Comparison of ENCODE assay signal across 8 cellular contexts in genomic region chr3:136862611-136862951, GRCh38. TPM values are rescaled to one million over a fixed set of nuclear protein-coding genes. Genes with fewer than 3 reads are reported as not detected.
DNase-seq lines count a peak whose midpoint lies in the region; ATAC-seq and TF ChIP-seq lines count a peak whose summit lies in the region.

No MANE protein-coding gene starts in this region.

- TF ChIP-seq CTCF in CD14-positive monocyte (IDR thresholded peaks at IDR 0.05) (no peak), glutamatergic neuron (IDR thresholded peaks at IDR 0.05; ENCODE audit: partially characterized antibody, unreplicated experiment) (no peak), parathyroid adenoma (IDR thresholded peaks at IDR 0.05) (no peak)

- H3K4me3 ChIP-seq in NT2/D1 (ENCODE audit: insufficient read length, low read depth): peak overlapping the region; percentile 97
- peak overlapping the region; percentile 73 for H3K4me3 ChIP-seq in parathyroid adenoma (ENCODE audit: low read depth, low read length)

- ATAC-seq in GM19351 (IDR thresholded peaks at IDR 0.05; ENCODE audit: unreplicated experiment) (peak; percentile 22), HG03469 (IDR thresholded peaks at IDR 0.05; ENCODE audit: unreplicated experiment) (peak; percentile 1), HG02571 (IDR thresholded peaks at IDR 0.05; ENCODE audit: unreplicated experiment) (no peak)

- no peaks in the 10 kb centered on the region for H3K4me1 ChIP-seq in NT2/D1 (ENCODE audit: insufficient read depth, insufficient read length)
- H3K4me1 ChIP-seq in parathyroid adenoma: peaks cover 5% of the 10 kb centered on the region

- DNase-seq in CD14-positive monocyte (ENCODE audit: low spot score) (peak; percentile 57), NT2/D1 (ENCODE audit: low read depth, low spot score) (peak; percentile 40), glutamatergic neuron (peak; percentile 57)

- intact Hi-C loops in CD14-positive monocyte (cut with micrococcal nuclease): loop anchor here (10.0 kb wide), 2 partner anchors 108 to 668 kb away; partner anchors contain the start of genes MSL2 (in 1 of the 2) and STAG1 (in 1 of the 2)

- H3K9me3 Mint-ChIP-seq in CD14-positive monocyte (no peaks in the 10 kb centered on the region), glutamatergic neuron (ENCODE audit: unreplicated experiment) (peaks cover 10% of the 10 kb centered on the region)
- H3K9me3 Mint-ChIP-seq in activated naive CD4-positive, alpha-beta T cell treated with anti-CD3 and anti-CD28 coated beads, Interleukin-2, amount 50 U/mL, for 24 hours: no peaks in the 10 kb centered on the region

- H3K36me3 Mint-ChIP-seq in CD14-positive monocyte: peaks cover 7 to 12% of the 10 kb centered on the region in 2 donors
- peaks cover 6% of the 10 kb centered on the region for H3K36me3 Mint-ChIP-seq in activated naive CD4-positive, alpha-beta T cell treated with anti-CD3 and anti-CD28 coated beads, Interleukin-2, amount 50 U/mL, for 24 hours
- H3K36me3 Mint-ChIP-seq in glutamatergic neuron (ENCODE audit: unreplicated experiment): no peaks in the 10 kb centered on the region

- peaks cover 0 to 3% (median 0%) of the 10 kb centered on the region in 3 donors for H3K27me3 Mint-ChIP-seq in CD14-positive monocyte (ENCODE audit: low read depth in 3 of 3)
- H3K27me3 Mint-ChIP-seq in activated naive CD4-positive, alpha-beta T cell treated with anti-CD3 and anti-CD28 coated beads, Interleukin-2, amount 50 U/mL, for 24 hours: no peaks in the 10 kb centered on the region
- H3K27me3 Mint-ChIP-seq in glutamatergic neuron (ENCODE audit: unreplicated experiment): peaks cover 10% of the 10 kb centered on the region

- H3K36me3 ChIP-seq in NT2/D1 (ENCODE audit: insufficient read depth, insufficient read length, low read length): peaks cover 6% of the 10 kb centered on the region
- H3K36me3 ChIP-seq in parathyroid adenoma (ENCODE audit: control insufficient read depth, insufficient read depth, low read length): no peaks in the 10 kb centered on the region

- H3K4me2 ChIP-seq in parathyroid adenoma (ENCODE audit: low read length): peak overlapping the region; percentile 81

- peak overlapping the region; percentile 93 to 97 (median 95) for H3K27ac Mint-ChIP-seq in CD14-positive monocyte
- H3K27ac Mint-ChIP-seq in activated naive CD4-positive, alpha-beta T cell treated with anti-CD3 and anti-CD28 coated beads, Interleukin-2, amount 50 U/mL, for 24 hours: peak overlapping the region; percentile 90
- peak overlapping the region; percentile 95 for H3K27ac Mint-ChIP-seq in glutamatergic neuron (ENCODE audit: unreplicated experiment)

- H3K4me1 Mint-ChIP-seq in CD14-positive monocyte: peaks cover 59% of the 10 kb centered on the region
- H3K4me1 Mint-ChIP-seq in activated naive CD4-positive, alpha-beta T cell treated with anti-CD3 and anti-CD28 coated beads, Interleukin-2, amount 50 U/mL, for 24 hours: peaks cover 60% of the 10 kb centered on the region
- H3K4me1 Mint-ChIP-seq in glutamatergic neuron (ENCODE audit: low read depth, unreplicated experiment): peaks cover 16% of the 10 kb centered on the region

- peak overlapping the region; percentile 97 for H2AFZ ChIP-seq in parathyroid adenoma

- H3K9me3 ChIP-seq in NT2/D1 (ENCODE audit: insufficient read depth, low read length): no peaks in the 10 kb centered on the region
- H3K9me3 ChIP-seq in parathyroid adenoma (ENCODE audit: control insufficient read depth, low read length): no peaks in the 10 kb centered on the region

- H3K27me3 ChIP-seq in NT2/D1 (ENCODE audit: insufficient read depth, insufficient read length) (no peaks in the 10 kb centered on the region), parathyroid adenoma (ENCODE audit: control insufficient read depth, insufficient read depth, low read length) (no peaks in the 10 kb centered on the region)

- peak overlapping the region; percentile 96 for H3K9ac ChIP-seq in NT2/D1 (ENCODE audit: insufficient read length, low read depth)
- peak overlapping the region; percentile 16 for H3K9ac ChIP-seq in parathyroid adenoma

- H3K79me2 ChIP-seq in parathyroid adenoma: peaks cover 20% of the 10 kb centered on the region

- H3K27ac ChIP-seq in parathyroid adenoma: peak overlapping the region; percentile 92

- H3K4me3 Mint-ChIP-seq in CD14-positive monocyte: peak overlapping the region; percentile 89 to 96
- peak overlapping the region; percentile 97 for H3K4me3 Mint-ChIP-seq in activated naive CD4-positive, alpha-beta T cell treated with anti-CD3 and anti-CD28 coated beads, Interleukin-2, amount 50 U/mL, for 24 hours
- peak overlapping the region; percentile 98 for H3K4me3 Mint-ChIP-seq in glutamatergic neuron (ENCODE audit: unreplicated experiment)

RNA-seq across cellular contexts. Expression of gene NCK1, which starts 0.6 kb away (rescaled TPM):
- 10 to 100 TPM; 22.8 to 28.8 TPM for polyA plus RNA-seq in CD14-positive monocyte
- 28.4 TPM for total RNA-seq in glutamatergic neuron (ENCODE audit: unreplicated experiment)

RNA-seq across cellular contexts. Expression of gene SLC35G2, which starts 43.7 kb away (rescaled TPM):
- not detected for polyA plus RNA-seq in CD14-positive monocyte
- total RNA-seq in glutamatergic neuron (ENCODE audit: unreplicated experiment): 22.6 TPM
